Comparison of ENCODE assay signal across 1 cellular context in the genomic region with DNA sequence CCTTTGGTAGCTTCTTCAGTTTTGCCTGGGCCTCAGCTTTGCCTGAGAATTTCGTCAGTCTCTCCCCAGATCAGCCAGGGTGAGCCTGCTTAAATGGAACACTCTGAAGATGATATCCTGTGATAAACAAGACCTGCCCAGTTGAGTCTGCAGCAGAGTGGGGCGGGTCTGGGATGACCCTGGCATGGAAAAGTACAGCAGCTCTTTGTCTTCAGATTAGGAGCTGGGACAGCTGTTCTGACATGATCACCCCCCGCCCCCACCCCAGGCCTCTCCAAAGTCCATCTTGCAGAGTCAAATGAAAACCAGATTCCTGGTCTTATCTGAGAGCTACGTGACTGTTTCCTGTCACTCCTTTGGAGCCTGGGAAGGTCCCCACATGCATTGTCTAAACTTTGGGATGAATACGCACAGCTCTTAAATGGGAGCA.
A peak's percentile ranks its signal among the peaks of the same experiment; 100 is the strongest.
TF ChIP-seq lines count a peak whose summit lies in the region.

No MANE protein-coding gene starts in this region.

TF ChIP-seq in HepG2, 621 proteins besides CTCF, POLR2A, EP300 and RAD21 (continued from another document):
- TF ChIP-seq ZNF552 (CRISPR knock-in tag; IDR thresholded peaks at IDR 0.05; ENCODE audit: borderline replicate concordance) (0 out of 2 replicates have a peak, but pooled peaks have one; percentile 24), SNRNP70 (IDR thresholded peaks at IDR 0.05; ENCODE audit: low read depth, low read length) (no peak), ZNF563 (CRISPR knock-in tag; IDR thresholded peaks at IDR 0.05) (0 out of 2 replicates have a peak, but pooled peaks have one; percentile 42), ELF3 (CRISPR knock-in tag; IDR thresholded peaks at IDR 0.05) (peak; percentile 27), IKZF4 (CRISPR knock-in tag; IDR thresholded peaks at IDR 0.05; ENCODE audit: borderline replicate concordance, low read depth, not compliant biosample characterization) (no peak)
- TF ChIP-seq, protein P1, sequence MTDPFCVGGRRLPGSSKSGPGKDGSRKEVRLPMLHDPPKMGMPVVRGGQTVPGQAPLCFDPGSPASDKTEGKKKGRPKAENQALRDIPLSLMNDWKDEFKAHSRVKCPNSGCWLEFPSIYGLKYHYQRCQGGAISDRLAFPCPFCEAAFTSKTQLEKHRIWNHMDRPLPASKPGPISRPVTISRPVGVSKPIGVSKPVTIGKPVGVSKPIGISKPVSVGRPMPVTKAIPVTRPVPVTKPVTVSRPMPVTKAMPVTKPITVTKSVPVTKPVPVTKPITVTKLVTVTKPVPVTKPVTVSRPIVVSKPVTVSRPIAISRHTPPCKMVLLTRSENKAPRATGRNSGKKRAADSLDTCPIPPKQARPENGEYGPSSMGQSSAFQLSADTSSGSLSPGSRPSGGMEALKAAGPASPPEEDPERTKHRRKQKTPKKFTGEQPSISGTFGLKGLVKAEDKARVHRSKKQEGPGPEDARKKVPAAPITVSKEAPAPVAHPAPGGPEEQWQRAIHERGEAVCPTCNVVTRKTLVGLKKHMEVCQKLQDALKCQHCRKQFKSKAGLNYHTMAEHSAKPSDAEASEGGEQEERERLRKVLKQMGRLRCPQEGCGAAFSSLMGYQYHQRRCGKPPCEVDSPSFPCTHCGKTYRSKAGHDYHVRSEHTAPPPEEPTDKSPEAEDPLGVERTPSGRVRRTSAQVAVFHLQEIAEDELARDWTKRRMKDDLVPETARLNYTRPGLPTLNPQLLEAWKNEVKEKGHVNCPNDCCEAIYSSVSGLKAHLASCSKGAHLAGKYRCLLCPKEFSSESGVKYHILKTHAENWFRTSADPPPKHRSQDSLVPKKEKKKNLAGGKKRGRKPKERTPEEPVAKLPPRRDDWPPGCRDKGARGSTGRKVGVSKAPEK (CRISPR knock-in tag; IDR thresholded peaks at IDR 0.05; ENCODE audit: borderline replicate concordance) = no peak
TF ChIP-seq in HepG2: peak in this region for 135.
